8 cellular contexts compared by ENCODE assay signal in genomic region chr15:75578206-75578947, GRCh38. TPM values are rescaled to one million over a fixed set of nuclear protein-coding genes. Genes with fewer than 3 reads are reported as not detected.
DNase-seq lines count a peak whose midpoint lies in the region; ATAC-seq and TF ChIP-seq lines count a peak whose summit lies in the region.

No MANE protein-coding gene starts in this region.

- H3K4me1 Mint-ChIP-seq in nephron, result peaks cover 11% of the 10 kb centered on the region

- no peak for TF ChIP-seq POLR2A in esophagus squamous epithelium (IDR thresholded peaks at IDR 0.05)

- peak overlapping the region; percentile 85 to 97 (median 94) for H3K27ac Mint-ChIP-seq in nephron

- H3K4me3 Mint-ChIP-seq in nephron, result peak overlapping the region; percentile 93 to 97 (median 96)

- peaks cover 6 to 37% (median 25%) of the 10 kb centered on the region in 3 donors for H3K4me1 ChIP-seq in esophagus squamous epithelium

- H3K27ac ChIP-seq in KOPT-K1 (ENCODE audit: low read depth, low read length, poor library complexity, severe bottlenecking) (peak overlapping the region; percentile 85), esophagus squamous epithelium (peak overlapping the region; percentile 91 to 93 (median 92))

- H3K27me3 ChIP-seq in esophagus squamous epithelium, result no peaks in the 10 kb centered on the region

- 0% methylated on average over 3 of the region's 77 CpGs for WGBS in esophagus squamous epithelium, 2 donors

- DNase-seq in Right ventricle myocardium inferior (ENCODE audit: missing footprints) (peak; percentile 83), cardiac septum (ENCODE audit: low spot score) (no peak), activated T-cell treated with anti-CD3 and anti-CD28 coated beads for 48 hours (ENCODE audit: low read depth) (peak; percentile 11), esophagus squamous epithelium (lab: John Stamatoyannopoulos, UW) (no peak), NCI-H2196 (lab: John Stamatoyannopoulos, UW; ENCODE audit: unreplicated experiment) (no peak), occipital lobe (lab: John Stamatoyannopoulos, UW) (no peak)

- H3K27me3 Mint-ChIP-seq in nephron (ENCODE audit: low read depth), result no peaks in the 10 kb centered on the region

- no peaks in the 10 kb centered on the region for H3K36me3 ChIP-seq in KOPT-K1 (ENCODE audit: insufficient read depth, low read length)
- no peaks in the 10 kb centered on the region for H3K36me3 ChIP-seq in esophagus squamous epithelium

- no peaks in the 10 kb centered on the region for H3K9me3 ChIP-seq in KOPT-K1 (ENCODE audit: insufficient read depth, low read length, poor library complexity, severe bottlenecking)
- H3K9me3 ChIP-seq in esophagus squamous epithelium, result no peaks in the 10 kb centered on the region

- TF ChIP-seq CTCF in esophagus squamous epithelium (IDR thresholded peaks at IDR 0.05) (peak in 3 of 6 experiments; percentile 3 to 9 (median 4)), nephron (IDR thresholded peaks at IDR 0.05; ENCODE audit: unreplicated experiment in 3 of 3) (no peak)

- no peaks in the 10 kb centered on the region for H3K9me3 Mint-ChIP-seq in nephron

- intact Hi-C loops in Right ventricle myocardium inferior (cut with DNase I), result loop anchor here (2.0 to 10.0 kb wide), 4 partner anchors 46 to 126 kb away; partner anchors contain the start of genes SIN3A and SNUPN
- intact Hi-C loops in cardiac septum (cut with DNase I), result loop anchor here (10.0 kb wide), 1 partner anchor 124 kb away; the partner anchor contains the start of gene SIN3A
- intact Hi-C loops in esophagus squamous epithelium (cut with DNase I), result no loop called here

- ATAC-seq in Right ventricle myocardium inferior, result peak; percentile 59

- peaks cover 8% of the 10 kb centered on the region for H3K36me3 Mint-ChIP-seq in nephron (ENCODE audit: low read depth)

- H3K4me3 ChIP-seq in esophagus squamous epithelium, result peak overlapping the region; percentile 67 to 98 (median 84)

RNA-seq across cellular contexts. Expression of gene PTPN9, which starts 0.7 kb away (rescaled TPM):
- 9.3 TPM for total RNA-seq in Right ventricle myocardium inferior
- 8.8 TPM for total RNA-seq in cardiac septum
- total RNA-seq in esophagus squamous epithelium, result 10 to 100 TPM in 1 of 4 donors, 1 to 10 TPM in 3; 4.9 to 13.5 (median 8.5) TPM
- total RNA-seq in occipital lobe, result 29.3 TPM

RNA-seq across cellular contexts. Expression of gene SNUPN, which starts 47.1 kb away (rescaled TPM):
- total RNA-seq in Right ventricle myocardium inferior, result 19.4 TPM
- total RNA-seq in cardiac septum, result 13.6 TPM
- total RNA-seq in esophagus squamous epithelium, result 10 to 100 TPM in 3 of 4 donors, 1 to 10 TPM in 1; 8.7 to 19.1 (median 13.5) TPM
- total RNA-seq in occipital lobe, result 26.0 TPM

Comparison
In these comparisons a context has a peak if more than half of its experiments do, and no peak if none do; other contexts are left out.
1. DNase-seq: peak in Right ventricle myocardium inferior (single experiment) and activated T-cell treated with anti-CD3 and anti-CD28 coated beads for 48 hours (single experiment); none in cardiac septum (single experiment), esophagus squamous epithelium (single experiment), NCI-H2196 (single experiment) and occipital lobe (single experiment).